In genomic region chr1:116475850-116476218, GRCh38 we compare ENCODE assay signal across 29 cellular contexts.
DNase-seq lines count a peak whose midpoint lies in the region; ATAC-seq and TF ChIP-seq lines count a peak whose summit lies in the region.
"Had no signal": no experiment of that assay in that cellular context is flagged by ENCODE, and none has a peak within 500 bp of the region (broad histone marks: within the 10 kb centered on the region; RNA-seq: fewer than 3 reads in every experiment).

No MANE protein-coding gene starts in this region.

- peaks cover 1% of the 10 kb centered on the region for H3K27me3 Mint-ChIP-seq in activated naive CD8-positive, alpha-beta T cell treated with anti-CD3 and anti-CD28 coated beads, Interleukin-2, amount 50 U/mL, for 24 hours
- H3K27me3 Mint-ChIP-seq: activated CD4-positive, alpha-beta memory T cell treated with anti-CD3 and anti-CD28 coated beads, Interleukin-2, amount 10 ng/mL, durations not matched to agents 7 days and 5 days; CD4-positive, CD25-positive, alpha-beta regulatory T cell had no signal

- H3K4me3 ChIP-seq in colonic mucosa (no peak overlapping the region), mesenchymal stem cell (ENCODE audit: insufficient read depth in 1 of 2, low read depth in 1 of 2, low read length in 2 of 2) (no peak overlapping the region), prostate gland (no peak overlapping the region), mammary epithelial cell (replicated peaks in 1 of 3; ENCODE audit: insufficient read depth in 1 of 3, low read depth in 2 of 3, low read length in 3 of 3) (no peak overlapping the region)
- H3K4me3 ChIP-seq: A549, ovary, suprapubic skin, uterus had no signal

- H3K4ac ChIP-seq in mesenchymal stem cell (ENCODE audit: low read depth in 1 of 2, low read length in 2 of 2): no peak overlapping the region

- H3K4me1 ChIP-seq in colonic mucosa (peaks cover 23% of the 10 kb centered on the region), mesenchymal stem cell (ENCODE audit: control insufficient read depth, insufficient read depth, low read depth, low read length) (peaks cover 41% of the 10 kb centered on the region), prostate gland (replicated peaks) (peaks cover 16% of the 10 kb centered on the region), mammary epithelial cell (ENCODE audit: insufficient read depth, low read length) (no peaks in the 10 kb centered on the region)
- H3K4me1 ChIP-seq: suprapubic skin, uterus had no signal

- no peaks in the 10 kb centered on the region for H3K79me2 ChIP-seq in mammary epithelial cell (ENCODE audit: insufficient read depth, low read length)

- H4K8ac ChIP-seq in mesenchymal stem cell (ENCODE audit: low read length): no peak overlapping the region

- H3K36me3 ChIP-seq in colonic mucosa (no peaks in the 10 kb centered on the region), mesenchymal stem cell (ENCODE audit: control insufficient read depth in 1 of 2, insufficient read depth in 2 of 2, low read depth in 1 of 2, low read length in 2 of 2) (no peaks in the 10 kb centered on the region), prostate gland (no peaks in the 10 kb centered on the region), mammary epithelial cell (ENCODE audit: insufficient read depth, low read length) (no peaks in the 10 kb centered on the region)
- H3K36me3 ChIP-seq: ovary, suprapubic skin, uterus had no signal

- no peak for TF ChIP-seq POLR2A in prostate gland (IDR thresholded peaks at IDR 0.05)

- H4K91ac ChIP-seq in mesenchymal stem cell (ENCODE audit: low read length): no peak overlapping the region

- no peak overlapping the region for H3K27ac Mint-ChIP-seq in activated naive CD8-positive, alpha-beta T cell treated with anti-CD3 and anti-CD28 coated beads, Interleukin-2, amount 50 U/mL, for 24 hours
- H3K27ac Mint-ChIP-seq: activated CD4-positive, alpha-beta memory T cell treated with anti-CD3 and anti-CD28 coated beads, Interleukin-2, amount 10 ng/mL, durations not matched to agents 7 days and 5 days; CD4-positive, CD25-positive, alpha-beta regulatory T cell; H9; nephron progenitor cell; stimulated activated effector memory CD8-positive, alpha-beta T cell treated with anti-CD3 and anti-CD28 coated beads, Interleukin-12 subunit alpha, Interleukin-12 subunit beta, amount 100 ng/mL, for 72 hours had no signal

- no peaks in the 10 kb centered on the region for H4K20me1 ChIP-seq in mammary epithelial cell (ENCODE audit: insufficient read depth, low read length)

- ATAC-seq in activated naive CD8-positive, alpha-beta T cell treated with anti-CD3 and anti-CD28 coated beads, Interleukin-2, amount 50 U/mL, for 24 hours: no peak
- no peak for ATAC-seq in HG03469 (IDR thresholded peaks at IDR 0.05; ENCODE audit: unreplicated experiment)
- ATAC-seq: A549; activated CD4-positive, CD25-positive, alpha-beta regulatory T cell treated with anti-CD3 and anti-CD28 coated beads, Interleukin-2, amount 50 U/mL, for 24 hours; PC-3; sciatic nerve; stimulated activated effector memory CD8-positive, alpha-beta T cell treated with anti-CD3 and anti-CD28 coated beads, Interleukin-12 subunit alpha, Interleukin-12 subunit beta, amount 100 ng/mL, for 72 hours had no signal

- H3K14ac ChIP-seq in mesenchymal stem cell (ENCODE audit: low read length in 2 of 2): no peak overlapping the region

- H3K79me1 ChIP-seq in mesenchymal stem cell (replicated peaks; ENCODE audit: low read length, poor library complexity, severe bottlenecking): no peaks in the 10 kb centered on the region

- no peaks in the 10 kb centered on the region for H3K9me3 Mint-ChIP-seq in activated naive CD8-positive, alpha-beta T cell treated with anti-CD3 and anti-CD28 coated beads, Interleukin-2, amount 50 U/mL, for 24 hours
- H3K9me3 Mint-ChIP-seq: activated CD4-positive, alpha-beta memory T cell treated with anti-CD3 and anti-CD28 coated beads, Interleukin-2, amount 10 ng/mL, durations not matched to agents 7 days and 5 days; CD4-positive, CD25-positive, alpha-beta regulatory T cell; H9; nephron progenitor cell; stimulated activated effector memory CD8-positive, alpha-beta T cell treated with anti-CD3 and anti-CD28 coated beads, Interleukin-12 subunit alpha, Interleukin-12 subunit beta, amount 100 ng/mL, for 72 hours had no signal

- H2BK15ac ChIP-seq in mesenchymal stem cell (ENCODE audit: low read depth, poor library complexity, severe bottlenecking): no peak overlapping the region

- H3K27me3 ChIP-seq in colonic mucosa (no peaks in the 10 kb centered on the region), mesenchymal stem cell (ENCODE audit: control insufficient read depth in 1 of 2, insufficient read depth in 1 of 2, low read length in 2 of 2) (no peaks in the 10 kb centered on the region), prostate gland (replicated peaks; ENCODE audit: insufficient read depth) (no peaks in the 10 kb centered on the region), mammary epithelial cell (ENCODE audit: insufficient read depth, low read length) (no peaks in the 10 kb centered on the region)
- H3K27me3 ChIP-seq: ovary, suprapubic skin, uterus had no signal

- in situ Hi-C loops in mammary epithelial cell (cut with MboI; ENCODE audit: low sequenced_read_pairs in 2 of 2): loop anchor here in 1 of 2 donors (25.0 kb wide), 1 partner anchor 89 kb away; no protein-coding TSS in a partner anchor

- no peak overlapping the region for H2BK5ac ChIP-seq in mesenchymal stem cell (ENCODE audit: low read depth, low read length, poor library complexity, severe bottlenecking)

- H3K9ac ChIP-seq in colonic mucosa (ENCODE audit: low read depth in 2 of 2, low read length in 2 of 2) (peak overlapping the region; percentile 37 to 81), mesenchymal stem cell (ENCODE audit: low read length) (no peak overlapping the region), mammary epithelial cell (ENCODE audit: insufficient read depth, low read length) (no peak overlapping the region)

- peak overlapping the region; percentile 40 for H2AK5ac ChIP-seq in mesenchymal stem cell (ENCODE audit: low read length, severe bottlenecking)

- H2BK12ac ChIP-seq in mesenchymal stem cell (ENCODE audit: low read length in 2 of 2): no peak overlapping the region

- intact Hi-C loops in colonic mucosa (cut with DNase I) (loop anchor here (10.0 kb wide), 2 partner anchors 51 to 211 kb away; no protein-coding TSS in a partner anchor), prostate gland (cut with DNase I) (no loop called here), mammary epithelial cell (cut with micrococcal nuclease) (no loop called here)

- no TSS peak for BruUV-seq in mammary epithelial cell (replicated peaks; lab: Mats Ljungman, UMichigan)

- DNase-seq in colonic mucosa (no peak), mesenchymal stem cell (no peak), prostate gland (ENCODE audit: low spot score) (no peak), mammary epithelial cell (no peak)
- no peak for DNase-seq in activated naive CD8-positive, alpha-beta T cell treated with anti-CD3 and anti-CD28 coated beads, Interleukin-2, amount 50 U/mL, for 24 hours
- no peak for DNase-seq in activated CD8-positive, alpha-beta memory T cell treated with anti-CD3 and anti-CD28 coated beads, Interleukin-2, amount 50 U/mL, for 4 hours
- DNase-seq: activated CD4-positive, alpha-beta memory T cell treated with anti-CD3 and anti-CD28 coated beads, Interleukin-2, amount 10 ng/mL, durations not matched to agents 7 days and 5 days; activated CD8-positive, alpha-beta memory T cell treated with anti-CD3 and anti-CD28 coated beads, Interleukin-2, amount 50 U/mL, for 48 hours; activated naive CD4-positive, alpha-beta T cell treated with anti-CD3 and anti-CD28 coated beads, Interleukin-2, amount 50 U/mL, for 16 hours; CD4-positive, CD25-positive, alpha-beta regulatory T cell; H9; islet precursor cell; NCI-H1417 treated with DMSO at 0.1 percent for 48 hours; NCI-H2081; NCI-H2227 treated with DMSO at 0.1 percent for 48 hours; NCI-H526 treated with DMSO at 0.1 percent for 48 hours; nephron progenitor cell; NK-92 treated with Interleukin-12 subunit alpha and Interleukin-12 subunit beta, amount 100 ng/mL, for 24 hours; ovary; PC-3; T-helper 2 cell; uterus had no signal

- H3K4me2 ChIP-seq in mesenchymal stem cell (ENCODE audit: low read length, poor library complexity, severe bottlenecking) (no peak overlapping the region), mammary epithelial cell (ENCODE audit: insufficient read depth, low read depth, low read length) (no peak overlapping the region)

- H3K36me3 Mint-ChIP-seq in activated naive CD8-positive, alpha-beta T cell treated with anti-CD3 and anti-CD28 coated beads, Interleukin-2, amount 50 U/mL, for 24 hours (ENCODE audit: low read depth): no peaks in the 10 kb centered on the region
- H3K36me3 Mint-ChIP-seq: CD4-positive, CD25-positive, alpha-beta regulatory T cell; stimulated activated effector memory CD8-positive, alpha-beta T cell treated with anti-CD3 and anti-CD28 coated beads, Interleukin-12 subunit alpha, Interleukin-12 subunit beta, amount 100 ng/mL, for 72 hours had no signal

- H3K4me1 Mint-ChIP-seq in activated naive CD8-positive, alpha-beta T cell treated with anti-CD3 and anti-CD28 coated beads, Interleukin-2, amount 50 U/mL, for 24 hours: peaks cover 2% of the 10 kb centered on the region
- H3K4me1 Mint-ChIP-seq: CD4-positive, CD25-positive, alpha-beta regulatory T cell had no signal

- 83% methylated on average over 7 of the region's 7 CpGs for WGBS in mesenchymal stem cell
- WGBS in prostate gland: 98% methylated on average over 7 of the region's 7 CpGs
- 90% methylated on average over 3 of the region's 7 CpGs for WGBS in mammary epithelial cell (ENCODE audit: low coverage, missing lambda C conversion rate)

- TF ChIP-seq CTCF in C4-2B (conservative IDR thresholded peaks at IDR 0.05): no peak
- no peak for TF ChIP-seq CTCF in colonic mucosa (IDR thresholded peaks at IDR 0.05)
- TF ChIP-seq CTCF in prostate gland (IDR thresholded peaks at IDR 0.05): no peak
- TF ChIP-seq CTCF in mammary epithelial cell (conservative IDR thresholded peaks at IDR 0.05 in 1 of 2, IDR thresholded peaks at IDR 0.05 in 1 of 2; ENCODE audit: extremely low read depth in 1 of 2, insufficient read depth in 1 of 2, low read depth in 1 of 2, low read length in 2 of 2): no peak

- H3K27ac ChIP-seq in C4-2B (peak overlapping the region; percentile 55), colonic mucosa (peak overlapping the region; percentile 79), mesenchymal stem cell (ENCODE audit: low read length, poor library complexity, severe bottlenecking) (peak overlapping the region; percentile 46), prostate gland (peak overlapping the region; percentile 50 to 66), mammary epithelial cell (ENCODE audit: insufficient read depth, low read depth, low read length) (no peak overlapping the region)
- H3K27ac ChIP-seq: ovary, suprapubic skin, uterus had no signal

- dilution Hi-C loops in mammary epithelial cell (cut with HindIII; ENCODE audit: low sequenced_read_pairs): loop anchor here (10.0 kb wide), 1 partner anchor 71 kb away; no protein-coding TSS in a partner anchor

- no peak overlapping the region for H2BK120ac ChIP-seq in mesenchymal stem cell (ENCODE audit: low read depth, low read length)

- H3K4me3 Mint-ChIP-seq in activated naive CD8-positive, alpha-beta T cell treated with anti-CD3 and anti-CD28 coated beads, Interleukin-2, amount 50 U/mL, for 24 hours: no peak overlapping the region
- H3K4me3 Mint-ChIP-seq: activated CD4-positive, alpha-beta memory T cell treated with anti-CD3 and anti-CD28 coated beads, Interleukin-2, amount 10 ng/mL, durations not matched to agents 7 days and 5 days; CD4-positive, CD25-positive, alpha-beta regulatory T cell; H9; nephron progenitor cell; stimulated activated effector memory CD8-positive, alpha-beta T cell treated with anti-CD3 and anti-CD28 coated beads, Interleukin-12 subunit alpha, Interleukin-12 subunit beta, amount 100 ng/mL, for 72 hours had no signal

- CTCF ChIA-PET in mammary epithelial cell (lab: Charles Lee; ENCODE audit: low non-redundant PET): no interaction called here

- no peaks in the 10 kb centered on the region for H3K9me3 ChIP-seq in colonic mucosa
- H3K9me3 ChIP-seq in mesenchymal stem cell (ENCODE audit: control insufficient read depth, low read length): no peaks in the 10 kb centered on the region
- no peaks in the 10 kb centered on the region for H3K9me3 ChIP-seq in prostate gland
- no peaks in the 10 kb centered on the region for H3K9me3 ChIP-seq in mammary epithelial cell (replicated peaks; ENCODE audit: insufficient read depth, low read length)
- H3K9me3 ChIP-seq: A549, ovary, suprapubic skin, uterus had no signal

- no peak overlapping the region for H3K18ac ChIP-seq in mesenchymal stem cell (ENCODE audit: low read depth in 1 of 2, low read length in 2 of 2)

- H2AFZ ChIP-seq in mesenchymal stem cell (ENCODE audit: low read depth, low read length): no peak overlapping the region
- H2AFZ ChIP-seq in mammary epithelial cell (ENCODE audit: low read depth, low read length): no peak overlapping the region

- H3K23ac ChIP-seq in mesenchymal stem cell (ENCODE audit: low read length in 2 of 2): no peak overlapping the region

Comparison
In these comparisons a context has a peak if more than half of its experiments do, and no peak if none do; other contexts are left out.
1. H3K9ac ChIP-seq: peak in colonic mucosa (2 of 2); none in mesenchymal stem cell (single experiment) and mammary epithelial cell (single experiment).